8 cellular contexts compared by ENCODE assay signal in the genomic region with DNA sequence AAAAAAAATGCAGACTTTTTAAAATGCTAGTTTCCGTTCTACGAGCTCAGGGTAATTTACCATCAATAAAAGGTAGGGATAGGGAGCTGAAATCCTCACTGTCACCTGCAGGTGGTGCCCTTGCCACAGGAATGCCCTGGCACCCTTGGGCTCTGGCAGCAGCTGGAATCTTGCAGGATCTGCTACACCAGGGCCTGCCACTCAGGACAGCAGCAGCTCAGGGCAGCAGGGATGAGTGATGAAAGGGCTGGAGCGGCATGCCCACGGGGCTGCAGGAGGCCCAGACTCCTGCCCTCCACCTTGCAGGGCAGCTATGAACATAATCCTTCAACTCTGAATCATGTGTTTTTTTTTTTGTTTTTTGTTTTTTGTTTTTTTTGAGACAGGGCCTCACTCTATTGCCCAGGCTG. TPM values are rescaled to one million over a fixed set of nuclear protein-coding genes. Genes with fewer than 3 reads are reported as not detected.
A peak's percentile ranks its signal among the peaks of the same experiment; 100 is the strongest.
DNase-seq lines count a peak whose midpoint lies in the region; ATAC-seq and TF ChIP-seq lines count a peak whose summit lies in the region.

No MANE protein-coding gene starts in this region.

- 2% methylated on average over 4 of the region's 4 CpGs for WGBS in mammary epithelial cell (ENCODE audit: low coverage, missing lambda C conversion rate)

- no peak for ATAC-seq in HG03457 (IDR thresholded peaks at IDR 0.05; ENCODE audit: unreplicated experiment)

- H3K36me3 ChIP-seq in mammary epithelial cell (ENCODE audit: insufficient read depth, low read length) (no peaks in the 10 kb centered on the region), kidney epithelial cell (ENCODE audit: control insufficient read depth, insufficient read depth, low read length) (no peaks in the 10 kb centered on the region)

- intact Hi-C loops in mammary epithelial cell (cut with micrococcal nuclease), result loop anchor here (1.0 to 5.0 kb wide), 4 partner anchors 101 to 303 kb away; no protein-coding TSS in a partner anchor

- H3K9me3 ChIP-seq in mammary epithelial cell (replicated peaks; ENCODE audit: insufficient read depth, low read length), result no peaks in the 10 kb centered on the region

- H3K4me2 ChIP-seq in mammary epithelial cell (ENCODE audit: insufficient read depth, low read depth, low read length), result no peak overlapping the region

- H3K79me2 ChIP-seq in mammary epithelial cell (ENCODE audit: insufficient read depth, low read length), result no peaks in the 10 kb centered on the region

- H3K9ac ChIP-seq in mammary epithelial cell (ENCODE audit: insufficient read depth, low read length), result no peak overlapping the region

- POLR2A ChIA-PET in AG04449 (lab: Yijun Ruan, JAX), result no interaction called here

- H3K27ac ChIP-seq in mammary epithelial cell (ENCODE audit: insufficient read depth, low read depth, low read length), result no peak overlapping the region

- H3K4me3 ChIP-seq in AG04449 (ENCODE audit: low read depth, low read length) (no peak overlapping the region), WI38 (ENCODE audit: low read depth, low read length) (no peak overlapping the region), mammary epithelial cell (replicated peaks in 1 of 3; ENCODE audit: insufficient read depth in 1 of 3, low read depth in 2 of 3, low read length in 3 of 3) (no peak overlapping the region), kidney epithelial cell (ENCODE audit: low read depth, low read length) (no peak overlapping the region)

- H4K20me1 ChIP-seq in mammary epithelial cell (ENCODE audit: insufficient read depth, low read length), result no peaks in the 10 kb centered on the region

- no peaks in the 10 kb centered on the region for H3K27me3 ChIP-seq in mammary epithelial cell (ENCODE audit: insufficient read depth, low read length)
- peaks cover 19% of the 10 kb centered on the region for H3K27me3 ChIP-seq in kidney epithelial cell (ENCODE audit: control insufficient read depth, insufficient read depth, low read length)

- no peak overlapping the region for H2AFZ ChIP-seq in mammary epithelial cell (ENCODE audit: low read depth, low read length)

- in situ Hi-C loops in mammary epithelial cell (cut with MboI; ENCODE audit: low sequenced_read_pairs in 2 of 2), result loop anchor here in 1 of 2 donors (5.0 kb wide), 2 partner anchors 99 to 224 kb away; no protein-coding TSS in a partner anchor

- DNase-seq in AG04449 (ENCODE audit: low read depth, low spot score), result peak; percentile 10
- peak; percentile 80 for DNase-seq in GM19240 (ENCODE audit: insufficient read length, low spot score)
- DNase-seq in NCI-H2227 (lab: John Stamatoyannopoulos, UW; ENCODE audit: unreplicated experiment), result peak; percentile 83
- peak; percentile 62 for DNase-seq in mammary epithelial cell
- no peak for DNase-seq in kidney epithelial cell (ENCODE audit: low read depth)
- DNase-seq in stimulated activated CD4-positive, alpha-beta T cell treated with anti-CD3 and anti-CD28 coated beads, Interleukin-2, amount 100 ng/mL, for 4 hours (ENCODE audit: low read depth), result peak; percentile 58

- BruUV-seq in mammary epithelial cell (replicated peaks; lab: Mats Ljungman, UMichigan), result no TSS peak

- CTCF ChIA-PET in AG04449 (lab: Yijun Ruan, JAX), result interaction anchor here (0.6 to 13.6 kb wide), 54 partner anchors 9 to 320 kb away, joined by 3 to 287 read pairs (median 4); a partner anchor contains a TSS
- CTCF ChIA-PET in mammary epithelial cell (lab: Charles Lee; ENCODE audit: low non-redundant PET), result interaction anchor here (0.5 to 1.1 kb wide), 8 partner anchors 29 to 386 kb away, joined by 3 to 10 read pairs (median 4); no protein-coding TSS in a partner anchor

- H3K4me1 ChIP-seq in mammary epithelial cell (ENCODE audit: insufficient read depth, low read length), result no peaks in the 10 kb centered on the region

- TF ChIP-seq CTCF in AG04449 (IDR thresholded peaks at IDR 0.05; ENCODE audit: insufficient read depth, low read length, missing control alignments) (peak; percentile 77), WI38 (IDR thresholded peaks at IDR 0.05; ENCODE audit: low read depth, low read length) (peak; percentile 65), mammary epithelial cell (conservative IDR thresholded peaks at IDR 0.05 in 1 of 2, IDR thresholded peaks at IDR 0.05 in 1 of 2; ENCODE audit: extremely low read depth in 1 of 2, insufficient read depth in 1 of 2, low read depth in 1 of 2, low read length in 2 of 2) (peak; percentile 84 to 95), kidney epithelial cell (IDR thresholded peaks at IDR 0.05; ENCODE audit: insufficient read depth, low read length, poor library complexity, severe bottlenecking) (peak; percentile 86)

- dilution Hi-C loops in mammary epithelial cell (cut with HindIII; ENCODE audit: low sequenced_read_pairs), result no loop called here

RNA-seq across cellular contexts. Expression of a gene that starts 54.0 kb away (rescaled TPM):
- total RNA-seq in mammary epithelial cell (under 1 TPM in 1 of 2 donors, not detected in 1; under 0.01 TPM), kidney epithelial cell (0.21 and 0.33 TPM in 2 replicates)
- polyA plus RNA-seq in mammary epithelial cell, result 0.02 TPM
- not detected for polyA minus RNA-seq in mammary epithelial cell
